Comparison of ENCODE assay signal across 22 cellular contexts in genomic region chr10:46304671-46305429, GRCh38. TPM values are rescaled to one million over a fixed set of nuclear protein-coding genes. Genes with fewer than 3 reads are reported as not detected.
DNase-seq lines count a peak whose midpoint lies in the region; ATAC-seq and TF ChIP-seq lines count a peak whose summit lies in the region.
"Had no signal": no experiment of that assay in that cellular context is flagged by ENCODE, and none has a peak within 500 bp of the region (broad histone marks: within the 10 kb centered on the region; RNA-seq: fewer than 3 reads in every experiment).

No MANE protein-coding gene starts in this region.

- H3K36me3 Mint-ChIP-seq in effector memory CD8-positive, alpha-beta T cell (ENCODE audit: insufficient read depth), result no peaks in the 10 kb centered on the region

- intact Hi-C loops in spleen (cut with DNase I; ENCODE audit: low total_unique reads), result no loop called here
- intact Hi-C loops in esophagus muscularis mucosa (cut with DNase I), result no loop called here

- 88 to 94% (median 92%) methylated on average over 9 of the region's 9 CpGs for WGBS in spleen, 5 donors
- WGBS in esophagus muscularis mucosa, result 90% methylated on average over 9 of the region's 9 CpGs

- H3K27me3 Mint-ChIP-seq in effector memory CD8-positive, alpha-beta T cell, result peaks cover 6 to 25% of the 10 kb centered on the region in 2 donors
- H3K27me3 Mint-ChIP-seq: CD4-positive, alpha-beta T cell had no signal

- H3K4me3 ChIP-seq in spleen (no peak overlapping the region), esophagus muscularis mucosa (no peak overlapping the region)
- H3K4me3 ChIP-seq: A549 had no signal

- H3K27me3 ChIP-seq in spleen (replicated peaks in 1 of 7) (no peaks in the 10 kb centered on the region), esophagus muscularis mucosa (no peaks in the 10 kb centered on the region)

- no peak for ATAC-seq in HG03139 (IDR thresholded peaks at IDR 0.05; ENCODE audit: unreplicated experiment)
- no peak for ATAC-seq in effector memory CD8-positive, alpha-beta T cell (replicated peaks)
- ATAC-seq: A549, HepG2 had no signal

- no peaks in the 10 kb centered on the region for H3K4me1 Mint-ChIP-seq in effector memory CD8-positive, alpha-beta T cell (ENCODE audit: low read depth in 2 of 2)

- H3K27ac ChIP-seq in VCaP (peak overlapping the region; percentile 37), spleen (no peak overlapping the region), esophagus muscularis mucosa (replicated peaks in 1 of 4) (no peak overlapping the region)
- H3K27ac ChIP-seq: A549, RWPE1 had no signal

- H3K9me3 Mint-ChIP-seq in effector memory CD8-positive, alpha-beta T cell, result no peaks in the 10 kb centered on the region
- H3K9me3 Mint-ChIP-seq: CD4-positive, alpha-beta T cell had no signal

- H3K9me3 ChIP-seq in spleen (no peaks in the 10 kb centered on the region), esophagus muscularis mucosa (no peaks in the 10 kb centered on the region)
- H3K9me3 ChIP-seq: A549 had no signal

- TF ChIP-seq EP300 in esophagus muscularis mucosa (IDR thresholded peaks at IDR 0.05), result no peak

- H3K4me1 ChIP-seq in spleen (peaks cover 0 to 12% (median 4%) of the 10 kb centered on the region in 6 donors), esophagus muscularis mucosa (no peaks in the 10 kb centered on the region)
- H3K4me1 ChIP-seq: A549 had no signal

- TF ChIP-seq CTCF in VCaP (conservative IDR thresholded peaks at IDR 0.05), result no peak
- no peak for TF ChIP-seq CTCF in spleen (IDR thresholded peaks at IDR 0.05 in 8 of 11, conservative IDR thresholded peaks at IDR 0.05 in 3 of 11)
- TF ChIP-seq CTCF in esophagus muscularis mucosa (IDR thresholded peaks at IDR 0.05), result no peak

- TF ChIP-seq POLR2A in spleen (IDR thresholded peaks at IDR 0.05) (no peak), esophagus muscularis mucosa (IDR thresholded peaks at IDR 0.05; ENCODE audit: low read depth) (no peak)

- no peaks in the 10 kb centered on the region for H3K36me3 ChIP-seq in spleen
- H3K36me3 ChIP-seq in esophagus muscularis mucosa, result no peaks in the 10 kb centered on the region

- peak; percentile 3 for DNase-seq in activated T-cell treated with anti-CD3 and anti-CD28 coated beads, Interleukin-2, amount 50 U/mL, for 1 hour
- DNase-seq in activated T-cell treated with anti-CD3 and anti-CD28 coated beads for 4 hours (no peak), mesenteric fat pad (ENCODE audit: low spot score) (peak; percentile 67), spleen (peak; percentile 54), esophagus muscularis mucosa (ENCODE audit: extremely low spot score) (no peak)
- no peak for DNase-seq in effector memory CD8-positive, alpha-beta T cell
- DNase-seq: H7, KG1, MV-4-11, NCI-H1417, NCI-H187, NCI-H2107, NCI-H2227 treated with DMSO at 0.1 percent for 48 hours, NCI-H524, NCI-H82 had no signal

- no peak overlapping the region for H3K4me3 Mint-ChIP-seq in effector memory CD8-positive, alpha-beta T cell
- H3K4me3 Mint-ChIP-seq: CD4-positive, alpha-beta T cell had no signal

- no peak overlapping the region for H3K27ac Mint-ChIP-seq in effector memory CD8-positive, alpha-beta T cell
- H3K27ac Mint-ChIP-seq: CD4-positive, alpha-beta T cell had no signal

RNA-seq across cellular contexts. Expression of gene ANTXRL, which starts 18.1 kb away (rescaled TPM):
- not detected for total RNA-seq in mesenteric fat pad
- total RNA-seq in spleen, result 1 to 10 TPM in 1 of 7 donors, under 1 TPM in 4, not detected in 2; 0.20 to 1.1 (median 0.42) TPM
- under 1 TPM in 2 of 3 donors, not detected in 1; 0.03 to 0.42 TPM for polyA plus RNA-seq in spleen
- total RNA-seq in esophagus muscularis mucosa, result not detected
- total RNA-seq: CD4-positive, alpha-beta T cell; H7; HepG2 had no signal
- polyA plus RNA-seq: BJ, HepG2 had no signal

Comparison
In these comparisons a context has a peak if more than half of its experiments do, and no peak if none do; other contexts are left out.
1. DNase-seq: peak in activated T-cell treated with anti-CD3 and anti-CD28 coated beads, Interleukin-2, amount 50 U/mL, for 1 hour (single experiment), mesenteric fat pad (single experiment) and spleen (single experiment); none in activated T-cell treated with anti-CD3 and anti-CD28 coated beads for 4 hours (single experiment), esophagus muscularis mucosa (single experiment) and effector memory CD8-positive, alpha-beta T cell (0 of 3).